ENCODE assay signal across 1 cellular context in the genomic region with DNA sequence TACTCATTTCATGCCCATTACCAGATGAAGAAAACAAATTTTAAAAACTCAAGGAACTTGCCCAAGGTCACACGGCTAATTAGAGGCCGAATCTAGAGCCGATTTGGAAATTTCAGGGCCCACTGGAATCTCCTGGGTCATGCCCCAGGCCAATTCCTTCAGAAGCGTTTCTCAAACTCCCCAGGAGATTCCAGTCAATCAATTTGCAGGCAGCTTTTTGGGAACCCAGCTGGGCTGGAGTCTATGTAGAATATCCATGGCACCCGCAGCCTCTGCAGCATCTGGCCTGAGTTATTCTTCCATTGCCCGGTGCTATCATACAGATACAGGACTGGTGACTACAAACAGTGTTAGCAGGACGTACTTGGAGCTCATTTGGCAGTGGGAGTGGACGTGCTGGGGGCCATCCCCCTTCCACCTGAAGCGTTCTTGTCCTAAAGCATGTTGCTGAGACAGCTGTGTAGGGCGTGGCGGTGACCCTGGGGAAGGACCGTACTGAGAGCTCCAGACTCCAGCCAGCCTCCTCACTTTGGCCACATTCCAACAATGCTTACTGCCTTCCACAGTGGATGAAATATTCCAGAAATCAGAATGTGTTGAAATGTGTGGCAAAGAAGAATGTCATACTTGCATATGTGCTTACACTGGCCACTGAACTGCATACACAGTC.
TF ChIP-seq lines count a peak whose summit lies in the region.

No MANE protein-coding gene starts in this region.

TF ChIP-seq in K562, 482 proteins besides CTCF, POLR2A, EP300 and RAD21:
- TF ChIP-seq NFIC (IDR thresholded peaks at IDR 0.05) (0 out of 2 replicates have a peak, but pooled peaks have one; percentile 16), KLF10 (CRISPR knock-in tag; IDR thresholded peaks at IDR 0.05) (no peak)
